ENCODE assay signal across 8 cellular contexts in genomic region chr15:38671675-38672141, GRCh38.
DNase-seq lines count a peak whose midpoint lies in the region; ATAC-seq lines count a peak whose summit lies in the region.

No MANE protein-coding gene starts in this region.

- ATAC-seq in GM18868 (IDR thresholded peaks at IDR 0.05; ENCODE audit: unreplicated experiment) (peak; percentile 77), HG02798 (IDR thresholded peaks at IDR 0.05; ENCODE audit: poor library complexity, unreplicated experiment) (peak; percentile 67)

- DNase-seq in T-helper 22 cell (ENCODE audit: low read depth) (peak; percentile 51), pons (ENCODE audit: low spot score) (peak; percentile 48), NCI-H1105 treated with DMSO at 0.1 percent for 48 hours (lab: John Stamatoyannopoulos, UW) (no peak), NCI-H128 (lab: John Stamatoyannopoulos, UW; ENCODE audit: unreplicated experiment) (no peak), NCI-H1694 treated with DMSO at 0.1 percent for 48 hours (lab: John Stamatoyannopoulos, UW) (no peak), NCI-H748 treated with DMSO at 0.1 percent for 48 hours (lab: John Stamatoyannopoulos, UW) (no peak)

Comparison
In these comparisons a context has a peak if more than half of its experiments do, and no peak if none do; other contexts are left out.
1. DNase-seq: peak in T-helper 22 cell (single experiment) and pons (single experiment); none in NCI-H1105 treated with DMSO at 0.1 percent for 48 hours (single experiment), NCI-H128 (single experiment), NCI-H1694 treated with DMSO at 0.1 percent for 48 hours (single experiment) and NCI-H748 treated with DMSO at 0.1 percent for 48 hours (single experiment).